25 cellular contexts compared by ENCODE assay signal in the genomic region with DNA sequence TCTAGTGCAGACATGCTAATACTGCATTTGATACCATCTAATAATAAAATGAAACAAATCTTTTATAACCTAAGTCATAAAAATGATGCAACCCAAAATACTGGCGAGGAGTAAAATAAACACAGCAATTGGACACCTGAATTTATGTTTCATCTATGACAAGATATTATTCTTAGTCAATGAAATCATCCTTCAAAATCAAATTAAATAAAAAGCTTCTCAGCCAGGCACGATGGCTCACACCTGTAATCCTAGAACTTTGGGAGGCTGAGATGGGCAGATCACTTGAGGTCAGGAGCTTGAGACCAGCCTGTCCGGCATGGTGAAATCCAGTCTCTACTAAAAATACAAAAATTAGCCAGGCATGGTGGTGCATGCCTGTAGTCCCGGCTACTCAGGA.
"Had no signal": no experiment of that assay in that cellular context is flagged by ENCODE, and none has a peak within 500 bp of the region (broad histone marks: within the 10 kb centered on the region; RNA-seq: fewer than 3 reads in every experiment).

No MANE protein-coding gene starts in this region.

- H3K36me3 ChIP-seq: gastroesophageal sphincter, heart left ventricle, left lung, ovary, right lobe of liver, suprapubic skin, transverse colon, upper lobe of right lung, uterus had no signal

- H3K27ac ChIP-seq: gastroesophageal sphincter, heart left ventricle, hepatocyte, left lung, ovary, right lobe of liver, suprapubic skin, transverse colon, upper lobe of right lung, uterus had no signal

- H3K4me3 ChIP-seq: gastroesophageal sphincter, heart left ventricle, hepatocyte, left lung, ovary, right lobe of liver, suprapubic skin, transverse colon, upper lobe of right lung, uterus had no signal

- H3K27me3 ChIP-seq: gastroesophageal sphincter, heart left ventricle, hepatocyte, left lung, ovary, right lobe of liver, suprapubic skin, transverse colon, upper lobe of right lung, uterus had no signal

- ATAC-seq: effector memory CD8-positive, alpha-beta T cell; esophagus mucosa; gastroesophageal sphincter; heart left ventricle; left lung; natural killer cell; right lobe of liver; stimulated activated naive CD8-positive, alpha-beta T cell treated with anti-CD3 and anti-CD28 coated beads, Interleukin-15, amount 100 ng/mL, for 72 hours; upper lobe of right lung had no signal

- H3K79me2 ChIP-seq: hepatocyte had no signal

- H3K4me2 ChIP-seq: hepatocyte had no signal

- DNase-seq: cortex of kidney; effector memory CD8-positive, alpha-beta T cell; foreskin fibroblast; heart left ventricle; kidney; left lung; mesendoderm; midbrain; natural killer cell; occipital lobe; ovary; right lobe of liver; small intestine; stimulated activated CD4-positive, alpha-beta T cell treated with anti-CD3 and anti-CD28 coated beads, Interleukin-1b, Interleukin-23, amount 100 ng/mL, for 48 hours; stimulated activated CD4-positive, alpha-beta T cell treated with anti-CD3 and anti-CD28 coated beads, Interleukin-4, amount 100 ng/mL, for 1 hour; stimulated activated CD8-positive, alpha-beta memory T cell treated with anti-CD3 and anti-CD28 coated beads, Interleukin-4, amount 100 ng/mL, for 48 hours; stimulated activated naive CD4-positive, alpha-beta T cell; stimulated activated naive CD8-positive, alpha-beta T cell treated with anti-CD3 and anti-CD28 coated beads, Interleukin-15, amount 100 ng/mL, for 72 hours; transverse colon; upper lobe of right lung; uterus had no signal

- H2AFZ ChIP-seq: hepatocyte had no signal

- H3K9me3 ChIP-seq: ovary, suprapubic skin, uterus had no signal

- H3K4me1 ChIP-seq: gastroesophageal sphincter, heart left ventricle, left lung, right lobe of liver, suprapubic skin, transverse colon, upper lobe of right lung, uterus had no signal
